1 cellular context compared by ENCODE assay signal in genomic region chr4:39712819-39713607, GRCh38.
TF ChIP-seq lines count a peak whose summit lies in the region.

No MANE protein-coding gene starts in this region.

TF ChIP-seq in GM12878, 131 proteins besides CTCF, POLR2A, EP300 and RAD21:
- TF ChIP-seq SKIL (IDR thresholded peaks at IDR 0.05; ENCODE audit: low read depth, poor library complexity, severe bottlenecking), result no peak
- TF ChIP-seq MTA2 (IDR thresholded peaks at IDR 0.05; ENCODE audit: low read depth), result no peak
- TF ChIP-seq PAX5 (IDR thresholded peaks at IDR 0.05; ENCODE audit: borderline replicate concordance, low read depth, low read length), result no peak
- TF ChIP-seq RFX5 (IDR thresholded peaks at IDR 0.05; ENCODE audit: low read depth, low read length), result no peak
- TF ChIP-seq EGR1 (IDR thresholded peaks at IDR 0.05; ENCODE audit: borderline replicate concordance in 1 of 2, low read depth in 2 of 2, low read length in 2 of 2), result no peak
- no peak for TF ChIP-seq CUX1 (IDR thresholded peaks at IDR 0.05; ENCODE audit: insufficient replicate concordance, low read depth, low read length)
- TF ChIP-seq RELB (IDR thresholded peaks at IDR 0.05; ENCODE audit: low read depth), result no peak
- no peak for TF ChIP-seq JUNB (IDR thresholded peaks at IDR 0.05)
- TF ChIP-seq SMAD5 (IDR thresholded peaks at IDR 0.05; ENCODE audit: low read depth), result no peak
- TF ChIP-seq STAT1 (conservative IDR thresholded peaks at IDR 0.05), result no peak
- TF ChIP-seq HCFC1 (IDR thresholded peaks at IDR 0.05; ENCODE audit: low read length), result no peak
- TF ChIP-seq CHD4 (IDR thresholded peaks at IDR 0.05), result no peak
